Comparison of ENCODE assay signal across 27 cellular contexts in genomic region chr4:114839986-114840385, GRCh38.
"Had no signal": no experiment of that assay in that cellular context is flagged by ENCODE, and none has a peak within 500 bp of the region (broad histone marks: within the 10 kb centered on the region; RNA-seq: fewer than 3 reads in every experiment).

No MANE protein-coding gene starts in this region.

- H3K27ac ChIP-seq: adrenal gland, body of pancreas, colonic mucosa, left lung, lower lobe of right lung, right atrium auricular region, stomach, thyroid gland, upper lobe of left lung, vagina, WERI-Rb-1 had no signal

- ATAC-seq: activated CD4-positive, CD25-positive, alpha-beta regulatory T cell treated with anti-CD3 and anti-CD28 coated beads, Interleukin-2, amount 50 U/mL, for 24 hours; body of pancreas; left lung; lower lobe of right lung; naive thymus-derived CD8-positive, alpha-beta T cell; stimulated activated naive B cell treated with anti-CD40 and anti-IgM and Interleukin-4, amounts not matched to agents 10 μg/mL and 1 μg/mL and 100 μg/mL, for 72 hours had no signal

- H3K4me1 Mint-ChIP-seq: activated naive CD8-positive, alpha-beta T cell treated with anti-CD3 and anti-CD28 coated beads for 36 hours; naive thymus-derived CD8-positive, alpha-beta T cell; stimulated activated naive B cell treated with anti-CD40 and anti-IgM and Interleukin-4, amounts not matched to agents 10 μg/mL and 1 μg/mL and 100 μg/mL, for 72 hours had no signal

- H3K36me3 Mint-ChIP-seq: activated naive CD8-positive, alpha-beta T cell treated with anti-CD3 and anti-CD28 coated beads for 36 hours; naive thymus-derived CD8-positive, alpha-beta T cell; stimulated activated naive B cell treated with anti-CD40 and anti-IgM and Interleukin-4, amounts not matched to agents 10 μg/mL and 1 μg/mL and 100 μg/mL, for 72 hours had no signal

- H3K27ac Mint-ChIP-seq: activated naive CD4-positive, alpha-beta T cell treated with anti-CD3 and anti-CD28 coated beads for 36 hours; activated naive CD8-positive, alpha-beta T cell treated with anti-CD3 and anti-CD28 coated beads for 36 hours; activated T-helper 1 cell treated with anti-CD3 and anti-CD28 coated beads, Interleukin-12 subunit alpha, Interleukin-12 subunit beta, Interleukin-2, Interleukin-4 antibody, amounts not matched to agents 30 ng/mL and 10 ng/mL and 1 ng/mL, durations not matched to agents 14 hours and 24 hours and 36 hours; naive thymus-derived CD8-positive, alpha-beta T cell; stimulated activated naive B cell treated with anti-CD40 and anti-IgM and Interleukin-4, amounts not matched to agents 10 μg/mL and 1 μg/mL and 100 μg/mL, for 72 hours had no signal

- H3K27me3 Mint-ChIP-seq: activated naive CD8-positive, alpha-beta T cell treated with anti-CD3 and anti-CD28 coated beads for 36 hours; naive thymus-derived CD8-positive, alpha-beta T cell; stimulated activated naive B cell treated with anti-CD40 and anti-IgM and Interleukin-4, amounts not matched to agents 10 μg/mL and 1 μg/mL and 100 μg/mL, for 72 hours had no signal

- H3K9me3 Mint-ChIP-seq: activated T-helper 1 cell treated with anti-CD3 and anti-CD28 coated beads, Interleukin-12 subunit alpha, Interleukin-12 subunit beta, Interleukin-2, Interleukin-4 antibody, amounts not matched to agents 30 ng/mL and 10 ng/mL and 1 ng/mL, durations not matched to agents 14 hours and 24 hours and 36 hours; stimulated activated naive B cell treated with anti-CD40 and anti-IgM and Interleukin-4, amounts not matched to agents 10 μg/mL and 1 μg/mL and 100 μg/mL, for 72 hours had no signal

- H3K4me3 Mint-ChIP-seq: activated naive CD4-positive, alpha-beta T cell treated with anti-CD3 and anti-CD28 coated beads for 36 hours; activated naive CD8-positive, alpha-beta T cell treated with anti-CD3 and anti-CD28 coated beads for 36 hours; activated T-helper 1 cell treated with anti-CD3 and anti-CD28 coated beads, Interleukin-12 subunit alpha, Interleukin-12 subunit beta, Interleukin-2, Interleukin-4 antibody, amounts not matched to agents 30 ng/mL and 10 ng/mL and 1 ng/mL, durations not matched to agents 14 hours and 24 hours and 36 hours; naive thymus-derived CD8-positive, alpha-beta T cell; stimulated activated naive B cell treated with anti-CD40 and anti-IgM and Interleukin-4, amounts not matched to agents 10 μg/mL and 1 μg/mL and 100 μg/mL, for 72 hours had no signal

- DNase-seq: activated CD4-positive, alpha-beta T cell treated with anti-CD3 and anti-CD28 coated beads for 48 hours; activated CD4-positive, alpha-beta T cell treated with anti-CD3 and anti-CD28 coated beads, Interleukin-2, amount 50 U/mL, for 48 hours; activated CD8-positive, alpha-beta memory T cell treated with anti-CD3 and anti-CD28 coated beads, Interleukin-2, amount 50 U/mL, for 4 hours; activated effector memory CD4-positive, alpha-beta T cell treated with anti-CD3 and anti-CD28 coated beads, Interleukin-2, amount 50 U/mL, for 16 hours; activated naive CD4-positive, alpha-beta T cell treated with anti-CD3 and anti-CD28 coated beads for 36 hours; activated naive CD8-positive, alpha-beta T cell treated with anti-CD3 and anti-CD28 coated beads for 36 hours; activated T-cell treated with anti-CD3 and anti-CD28 coated beads, Interleukin-2, amount 50 U/mL, for 1 hour; adrenal gland; aorta; body of pancreas; cerebellar nuclear complex; colonic mucosa; effector CD8-positive, alpha-beta T cell; left lung; lower lobe of right lung; mesenchymal stem cell; naive thymus-derived CD8-positive, alpha-beta T cell; stimulated activated CD4-positive, alpha-beta T cell treated with anti-CD3 and anti-CD28 coated beads, Interleukin-2, amount 100 ng/mL, for 24 hours; stimulated activated naive B cell treated with anti-CD40 and anti-IgM and Interleukin-4, amounts not matched to agents 10 μg/mL and 1 μg/mL and 100 μg/mL, for 72 hours; stomach; thyroid gland; upper lobe of left lung; WERI-Rb-1 had no signal
